ENCODE assay signal across 24 cellular contexts in genomic region chr13:59960683-59961082, GRCh38.
"Had no signal": no experiment of that assay in that cellular context is flagged by ENCODE, and none has a peak within 500 bp of the region (broad histone marks: within the 10 kb centered on the region; RNA-seq: fewer than 3 reads in every experiment).

No MANE protein-coding gene starts in this region.

- ATAC-seq: activated CD4-positive, alpha-beta T cell treated with anti-CD3 and anti-CD28 coated beads for 36 hours; heart right ventricle; T-helper 17 cell had no signal

- DNase-seq: activated B cell treated with CpG ODN at 0.5 μM for 24 hours; activated CD4-positive, alpha-beta T cell treated with anti-CD3 and anti-CD28 coated beads for 36 hours; activated CD4-positive, alpha-beta T cell treated with anti-CD3 and anti-CD28 coated beads, Interleukin-2, amount 50 U/mL, for 4 hours; activated CD8-positive, alpha-beta memory T cell treated with anti-CD3 and anti-CD28 coated beads for 24 hours; activated CD8-positive, alpha-beta memory T cell treated with anti-CD3 and anti-CD28 coated beads, Interleukin-2, amount 50 U/mL, for 4 hours; activated naive CD4-positive, alpha-beta T cell; activated naive CD8-positive, alpha-beta T cell treated with anti-CD3 and anti-CD28 coated beads, Interleukin-2, amount 10 ng/mL, durations not matched to agents 7 days and 5 days; activated T-cell treated with anti-CD3 and anti-CD28 coated beads, Interleukin-2, amount 50 U/mL, for 24 hours; amygdala; cortex of kidney; erythroblast; heart right ventricle; naive B cell; occipital lobe; retina; spleen; stimulated activated CD4-positive, alpha-beta T cell treated with anti-CD3 and anti-CD28 coated beads, Interleukin-4, amount 100 ng/mL, for 1 hour; stimulated activated naive CD4-positive, alpha-beta T cell; SW 1271; T-helper 17 cell had no signal

- H3K4me1 ChIP-seq: heart right ventricle, spleen had no signal

- H3K27me3 ChIP-seq: cardiac muscle cell, heart right ventricle, spleen had no signal

- FAIRE-seq: endometrium had no signal

- H3K27ac ChIP-seq: cardiac muscle cell, heart right ventricle, spleen, thoracic aorta had no signal

- H3K4me3 ChIP-seq: cardiac muscle cell, heart right ventricle, lung, spleen, thoracic aorta had no signal

- H3K9me3 ChIP-seq: thoracic aorta had no signal

- H3K36me3 ChIP-seq: cardiac muscle cell, heart right ventricle, spleen, thoracic aorta had no signal
